In genomic region chr4:15402974-15403373, GRCh38 we compare ENCODE assay signal across 20 cellular contexts. TPM values are rescaled to one million over a fixed set of nuclear protein-coding genes. Genes with fewer than 3 reads are reported as not detected.
A peak's percentile ranks its signal among the peaks of the same experiment; 100 is the strongest.
DNase-seq lines count a peak whose midpoint lies in the region; ATAC-seq and TF ChIP-seq lines count a peak whose summit lies in the region.
"Had no signal": no experiment of that assay in that cellular context is flagged by ENCODE, and none has a peak within 500 bp of the region (broad histone marks: within the 10 kb centered on the region; RNA-seq: fewer than 3 reads in every experiment).

No MANE protein-coding gene starts in this region.

- H3K27ac Mint-ChIP-seq in CD14-positive monocyte (peak overlapping the region in 3 of 7 donors; percentile 0 to 74 (median 57)), H9 (no peak overlapping the region)
- H3K27ac Mint-ChIP-seq: stimulated activated memory B cell treated with anti-CD40 and anti-IgM and Interleukin-4, amounts not matched to agents 10 μg/mL and 1 μg/mL and 100 μg/mL, for 72 hours had no signal

- H3K9me3 Mint-ChIP-seq in CD14-positive monocyte (peaks cover 0 to 3% (median 0%) of the 10 kb centered on the region in 7 donors), H9 (no peaks in the 10 kb centered on the region)
- H3K9me3 Mint-ChIP-seq: stimulated activated memory B cell treated with anti-CD40 and anti-IgM and Interleukin-4, amounts not matched to agents 10 μg/mL and 1 μg/mL and 100 μg/mL, for 72 hours had no signal

- no peak overlapping the region for H3K18ac ChIP-seq in H9 (ENCODE audit: insufficient read length, low read depth, low read length)

- H3K4me3 ChIP-seq in NB4 (ENCODE audit: low read depth, low read length) (no peak overlapping the region), gastroesophageal sphincter (no peak overlapping the region)
- H3K4me3 ChIP-seq: left lung, SJSA1 had no signal

- TF ChIP-seq CTCF in CD14-positive monocyte (IDR thresholded peaks at IDR 0.05) (no peak), NB4 (IDR thresholded peaks at IDR 0.05; ENCODE audit: low read depth, low read length) (no peak), gastroesophageal sphincter (IDR thresholded peaks at IDR 0.05) (no peak), H9 (conservative IDR thresholded peaks at IDR 0.05) (no peak)

- no peaks in the 10 kb centered on the region for H3K36me3 ChIP-seq in gastroesophageal sphincter
- H3K36me3 ChIP-seq: left lung, SJSA1 had no signal

- H2BK5ac ChIP-seq in H9 (ENCODE audit: insufficient read length, low read length) = no peak overlapping the region

- H3K36me3 Mint-ChIP-seq in CD14-positive monocyte (peaks cover 0 to under 1% of the 10 kb centered on the region in 2 donors), H9 (ENCODE audit: insufficient read depth in 1 of 3, low read depth in 3 of 3) (no peaks in the 10 kb centered on the region)
- H3K36me3 Mint-ChIP-seq: stimulated activated memory B cell treated with anti-CD40 and anti-IgM and Interleukin-4, amounts not matched to agents 10 μg/mL and 1 μg/mL and 100 μg/mL, for 72 hours had no signal

- ATAC-seq in gastroesophageal sphincter (no peak), sciatic nerve (peak; percentile 10), GM18873 (IDR thresholded peaks at IDR 0.05; ENCODE audit: low FRiP score, unreplicated experiment) (no peak), GM18505 (IDR thresholded peaks at IDR 0.05; ENCODE audit: unreplicated experiment) (no peak)
- ATAC-seq: stimulated activated memory B cell treated with anti-CD40 and anti-IgM and Interleukin-4, amounts not matched to agents 10 μg/mL and 1 μg/mL and 100 μg/mL, for 72 hours had no signal

- no peak overlapping the region for H2BK20ac ChIP-seq in H9 (ENCODE audit: low read depth, low read length, poor library complexity, severe bottlenecking)

- H3K9me3 ChIP-seq in gastroesophageal sphincter = no peaks in the 10 kb centered on the region
- no peaks in the 10 kb centered on the region for H3K9me3 ChIP-seq in H9 (ENCODE audit: control insufficient read depth, low read depth, low read length)
- H3K9me3 ChIP-seq: Caco-2, left lung, SJSA1 had no signal

- H3K79me2 ChIP-seq in H9 (ENCODE audit: insufficient read depth, low read length) = no peaks in the 10 kb centered on the region; the same call in 1 of the 2 replicates

- no peak overlapping the region for H2BK15ac ChIP-seq in H9 (ENCODE audit: low read depth, low read length)

- H3K27ac ChIP-seq in gastroesophageal sphincter = peak overlapping the region; percentile 61 to 97 (median 74)
- H3K27ac ChIP-seq in H9 (ENCODE audit: insufficient read length, low read depth, low read length) = no peak overlapping the region
- H3K27ac ChIP-seq: SJSA1 had no signal

- H2BK12ac ChIP-seq in H9 (ENCODE audit: insufficient read length, low read depth, low read length) = no peak overlapping the region

- 33 to 80% methylated on average over 1 to 2 of the region's 2 CpGs for WGBS in gastroesophageal sphincter (ENCODE audit: low coverage in 1 of 2), 2 donors
- WGBS in H9 (ENCODE audit: extremely low coverage, insufficient read length, low lambda C conversion rate) = no CpG with 5 or more reads among the region's 2 CpGs

- DNase-seq in CD14-positive monocyte (ENCODE audit: low spot score) (peak; percentile 51), NB4 (ENCODE audit: low read depth) (peak; percentile 63), sciatic nerve (ENCODE audit: low spot score) (no peak), H9 (no peak), DMS79 treated with DMSO at 0.1 percent for 48 hours (lab: John Stamatoyannopoulos, UW) (no peak)
- DNase-seq: activated effector memory CD4-positive, alpha-beta T cell treated with Interleukin-2 at 50 U/mL for 16 hours; anterior cingulate cortex; Caco-2; left lung; NCI-H187 treated with DMSO at 0.1 percent for 48 hours; NCI-H446 treated with DMSO at 0.1 percent for 48 hours; posterior cingulate gyrus; stimulated activated CD4-positive, alpha-beta T cell treated with anti-CD3 and anti-CD28 coated beads, Interleukin-12 subunit alpha, Interleukin-12 subunit beta, amount 100 ng/mL, for 4 hours; T-helper 9 cell had no signal

- H4K5ac ChIP-seq in H9 (ENCODE audit: insufficient read length, low read depth, low read length) = no peak overlapping the region

- H3T11ph ChIP-seq in H9 (ENCODE audit: low read length) = no peak overlapping the region

- no peak for TF ChIP-seq POLR2A in NB4 (IDR thresholded peaks at IDR 0.05; ENCODE audit: extremely low read depth, insufficient read length)
- TF ChIP-seq POLR2A in gastroesophageal sphincter (IDR thresholded peaks at IDR 0.05) = no peak
- TF ChIP-seq POLR2A in GM18505 (IDR thresholded peaks at IDR 0.05; ENCODE audit: borderline replicate concordance, extremely low read depth, insufficient read depth, insufficient read length) = no peak

- H3K27me3 ChIP-seq in gastroesophageal sphincter (no peaks in the 10 kb centered on the region), H9 (ENCODE audit: insufficient read depth, low read length) (no peaks in the 10 kb centered on the region)
- H3K27me3 ChIP-seq: left lung, SJSA1 had no signal

- peaks cover 19 to 66% (median 33%) of the 10 kb centered on the region in 3 donors for H3K4me1 ChIP-seq in gastroesophageal sphincter
- peaks cover 4% of the 10 kb centered on the region; the same call in 1 of the 2 replicates for H3K4me1 ChIP-seq in H9 (ENCODE audit: insufficient read depth, low read length)
- H3K4me1 ChIP-seq: Caco-2 had no signal

- H3K14ac ChIP-seq in H9 (ENCODE audit: insufficient read depth, low read length) = no peak overlapping the region

- H2AK5ac ChIP-seq in H9 (ENCODE audit: insufficient read length, low read length) = no peak overlapping the region

- H3K4me1 Mint-ChIP-seq in CD14-positive monocyte (peaks cover 75% of the 10 kb centered on the region), H9 (peaks cover 14 to 18% of the 10 kb centered on the region in 2 experiments)

- peaks cover 0 to 3% (median 0%) of the 10 kb centered on the region in 3 donors for H3K27me3 Mint-ChIP-seq in CD14-positive monocyte (ENCODE audit: low read depth in 3 of 3)
- no peaks in the 10 kb centered on the region for H3K27me3 Mint-ChIP-seq in H9 (ENCODE audit: low read depth)
- H3K27me3 Mint-ChIP-seq: stimulated activated memory B cell treated with anti-CD40 and anti-IgM and Interleukin-4, amounts not matched to agents 10 μg/mL and 1 μg/mL and 100 μg/mL, for 72 hours had no signal

- H4K20me1 ChIP-seq in H9 (ENCODE audit: control insufficient read depth, insufficient read depth, insufficient read length) = no peaks in the 10 kb centered on the region

- H3K4me3 Mint-ChIP-seq in CD14-positive monocyte (peak overlapping the region in 1 of 2 donors; percentile 33), H9 (no peak overlapping the region)
- H3K4me3 Mint-ChIP-seq: stimulated activated memory B cell treated with anti-CD40 and anti-IgM and Interleukin-4, amounts not matched to agents 10 μg/mL and 1 μg/mL and 100 μg/mL, for 72 hours had no signal

- no peak overlapping the region for H3K9ac ChIP-seq in H9 (ENCODE audit: extremely low read depth, insufficient read length, low read length)

- H4K8ac ChIP-seq in H9 (replicated peaks; ENCODE audit: insufficient read length, low read depth, low read length) = no peak overlapping the region

- H3K4ac ChIP-seq in H9 (ENCODE audit: low read depth, low read length) = no peak overlapping the region

- no peak overlapping the region for H4K91ac ChIP-seq in H9 (ENCODE audit: insufficient read length, low read depth, low read length)

- no peak overlapping the region for H2AFZ ChIP-seq in H9 (ENCODE audit: low read length)

- H3K23ac ChIP-seq in H9 (ENCODE audit: insufficient read length, low read depth, low read length) = no peak overlapping the region

- no peak overlapping the region for H2BK120ac ChIP-seq in H9 (ENCODE audit: low read depth, low read length, poor library complexity, severe bottlenecking)

- H3K79me1 ChIP-seq in H9 (ENCODE audit: insufficient read depth, low read depth, low read length, poor library complexity, severe bottlenecking) = no peaks in the 10 kb centered on the region

- TF ChIP-seq EP300 in gastroesophageal sphincter (IDR thresholded peaks at IDR 0.05) = no peak

- H3K23me2 ChIP-seq in H9 (ENCODE audit: insufficient read length, low read depth, low read length, poor library complexity, severe bottlenecking) = no peaks in the 10 kb centered on the region

- no peak overlapping the region for H3K4me2 ChIP-seq in H9 (ENCODE audit: insufficient read depth, insufficient read length, low read length)

- no peak overlapping the region for H3K56ac ChIP-seq in H9 (ENCODE audit: insufficient read length, low read depth, low read length)

- intact Hi-C loops in CD14-positive monocyte (cut with micrococcal nuclease) (no loop called here), sciatic nerve (cut with DNase I) (loop anchor here (10.0 kb wide), 1 partner anchor 1478 kb away; no protein-coding TSS in a partner anchor)

RNA-seq across cellular contexts. Expression of gene C1QTNF7, which starts 24.9 kb away (rescaled TPM):
- not detected for polyA plus RNA-seq in CD14-positive monocyte
- total RNA-seq in gastroesophageal sphincter = 10 to 100 TPM; 21.1 to 52.1 (median 37.6) TPM
- 3.3 TPM for total RNA-seq in sciatic nerve
- not detected in 2 replicates for total RNA-seq in H9 (2021)
- total RNA-seq: Caco-2, HT1080, SJSA1 had no signal

Comparison
In these comparisons a context has a peak if more than half of its experiments do, and no peak if none do; other contexts are left out.
1. DNase-seq: peak in CD14-positive monocyte (single experiment) and NB4 (single experiment); none in sciatic nerve (single experiment), H9 (single experiment) and DMS79 treated with DMSO at 0.1 percent for 48 hours (single experiment).